ENCODE assay signal across 28 cellular contexts in genomic region chr4:109216085-109216696, GRCh38.
"Had no signal": no experiment of that assay in that cellular context is flagged by ENCODE, and none has a peak within 500 bp of the region (broad histone marks: within the 10 kb centered on the region; RNA-seq: fewer than 3 reads in every experiment).

No MANE protein-coding gene starts in this region.

- H3K27me3 Mint-ChIP-seq: brain had no signal

- ATAC-seq: activated naive CD4-positive, alpha-beta T cell treated with anti-CD3 and anti-CD28 coated beads, Interleukin-2, amount 50 U/mL, for 72 hours; activated T-cell treated with anti-CD3 and anti-CD28 coated beads, Interleukin-2, amount 50 U/mL, for 72 hours; gastroesophageal sphincter had no signal

- H3K4me1 Mint-ChIP-seq: activated CD4-positive, alpha-beta memory T cell treated with anti-CD3 and anti-CD28 coated beads, Interleukin-2, amount 10 ng/mL, durations not matched to agents 7 days and 5 days; activated CD4-positive, alpha-beta T cell treated with anti-CD3 and anti-CD28 coated beads, Interleukin-2, amount 10 ng/mL, durations not matched to agents 7 days and 5 days; activated naive CD4-positive, alpha-beta T cell treated with anti-CD3 and anti-CD28 coated beads, Interleukin-2, amount 10 ng/mL, durations not matched to agents 7 days and 5 days; activated naive CD8-positive, alpha-beta T cell treated with anti-CD3 and anti-CD28 coated beads, Interleukin-2, amount 10 ng/mL, durations not matched to agents 7 days and 5 days had no signal

- DNase-seq: activated CD4-positive, alpha-beta memory T cell treated with anti-CD3 and anti-CD28 coated beads, Interleukin-2, amount 10 ng/mL, durations not matched to agents 7 days and 5 days; activated CD4-positive, alpha-beta T cell treated with anti-CD3 and anti-CD28 coated beads for 1 hour; activated CD4-positive, alpha-beta T cell treated with anti-CD3 and anti-CD28 coated beads for 4 hours; activated CD4-positive, alpha-beta T cell treated with anti-CD3 and anti-CD28 coated beads, Interleukin-2, amount 10 ng/mL, durations not matched to agents 7 days and 5 days; activated CD4-positive, alpha-beta T cell treated with anti-CD3 and anti-CD28 coated beads, Interleukin-2, amount 50 U/mL, for 4 hours; activated CD8-positive, alpha-beta memory T cell treated with anti-CD3 and anti-CD28 coated beads, Interleukin-2, amount 50 U/mL, for 48 hours; activated gamma-delta T cell; activated naive CD4-positive, alpha-beta T cell; activated naive CD4-positive, alpha-beta T cell treated with anti-CD3 and anti-CD28 coated beads, Interleukin-2, amount 10 ng/mL, durations not matched to agents 7 days and 5 days; activated naive CD8-positive, alpha-beta T cell treated with anti-CD3 and anti-CD28 coated beads, Interleukin-2, amount 10 ng/mL, durations not matched to agents 7 days and 5 days; activated T-cell treated with anti-CD3 and anti-CD28 coated beads for 4 hours; activated T-cell treated with anti-CD3 and anti-CD28 coated beads, Interleukin-2, amount 50 U/mL, for 24 hours; activated T-cell treated with anti-CD3 and anti-CD28 coated beads, Interleukin-2, amount 50 U/mL, for 72 hours; central memory CD4-positive, alpha-beta T cell; cerebellar nuclear complex; colonic mucosa; effector CD8-positive, alpha-beta T cell; erythroblast; foreskin melanocyte; T-helper 2 cell had no signal

- H3K4me3 ChIP-seq: ascending aorta, breast epithelium, cardiac muscle cell, colonic mucosa, esophagus muscularis mucosa, gastroesophageal sphincter had no signal

- H3K27ac ChIP-seq: ascending aorta, cardiac muscle cell, colonic mucosa, esophagus muscularis mucosa, gastroesophageal sphincter had no signal

- FAIRE-seq: endometrium had no signal

- H3K27me3 ChIP-seq: ascending aorta, breast epithelium, cardiac muscle cell, colonic mucosa, esophagus muscularis mucosa, gastroesophageal sphincter had no signal

- H3K9me3 ChIP-seq: ascending aorta, breast epithelium, colonic mucosa, esophagus muscularis mucosa, gastroesophageal sphincter had no signal

- H3K36me3 ChIP-seq: ascending aorta, breast epithelium, cardiac muscle cell, colonic mucosa, esophagus muscularis mucosa, gastroesophageal sphincter had no signal

- H3K36me3 Mint-ChIP-seq: activated naive CD4-positive, alpha-beta T cell treated with anti-CD3 and anti-CD28 coated beads, Interleukin-2, amount 10 ng/mL, durations not matched to agents 7 days and 5 days; activated naive CD4-positive, alpha-beta T cell treated with anti-CD3 and anti-CD28 coated beads, Interleukin-2, amount 50 U/mL, for 72 hours; activated naive CD8-positive, alpha-beta T cell treated with anti-CD3 and anti-CD28 coated beads, Interleukin-2, amount 10 ng/mL, durations not matched to agents 7 days and 5 days; brain had no signal

- H3K9me3 Mint-ChIP-seq: activated CD4-positive, alpha-beta memory T cell treated with anti-CD3 and anti-CD28 coated beads, Interleukin-2, amount 10 ng/mL, durations not matched to agents 7 days and 5 days; activated CD4-positive, alpha-beta T cell treated with anti-CD3 and anti-CD28 coated beads, Interleukin-2, amount 10 ng/mL, durations not matched to agents 7 days and 5 days; activated naive CD4-positive, alpha-beta T cell treated with anti-CD3 and anti-CD28 coated beads, Interleukin-2, amount 10 ng/mL, durations not matched to agents 7 days and 5 days; activated naive CD4-positive, alpha-beta T cell treated with anti-CD3 and anti-CD28 coated beads, Interleukin-2, amount 50 U/mL, for 72 hours; activated naive CD8-positive, alpha-beta T cell treated with anti-CD3 and anti-CD28 coated beads, Interleukin-2, amount 10 ng/mL, durations not matched to agents 7 days and 5 days; activated T-cell treated with anti-CD3 and anti-CD28 coated beads, Interleukin-2, amount 50 U/mL, for 24 hours; activated T-cell treated with anti-CD3 and anti-CD28 coated beads, Interleukin-2, amount 50 U/mL, for 72 hours; brain had no signal

- H3K4me3 Mint-ChIP-seq: activated CD4-positive, alpha-beta memory T cell treated with anti-CD3 and anti-CD28 coated beads, Interleukin-2, amount 10 ng/mL, durations not matched to agents 7 days and 5 days; activated CD4-positive, alpha-beta T cell treated with anti-CD3 and anti-CD28 coated beads, Interleukin-2, amount 10 ng/mL, durations not matched to agents 7 days and 5 days; activated naive CD4-positive, alpha-beta T cell treated with anti-CD3 and anti-CD28 coated beads, Interleukin-2, amount 10 ng/mL, durations not matched to agents 7 days and 5 days; activated naive CD8-positive, alpha-beta T cell treated with anti-CD3 and anti-CD28 coated beads, Interleukin-2, amount 10 ng/mL, durations not matched to agents 7 days and 5 days; activated T-cell treated with anti-CD3 and anti-CD28 coated beads, Interleukin-2, amount 50 U/mL, for 24 hours; activated T-cell treated with anti-CD3 and anti-CD28 coated beads, Interleukin-2, amount 50 U/mL, for 72 hours; brain had no signal

- H3K27ac Mint-ChIP-seq: activated CD4-positive, alpha-beta memory T cell treated with anti-CD3 and anti-CD28 coated beads, Interleukin-2, amount 10 ng/mL, durations not matched to agents 7 days and 5 days; activated CD4-positive, alpha-beta T cell treated with anti-CD3 and anti-CD28 coated beads, Interleukin-2, amount 10 ng/mL, durations not matched to agents 7 days and 5 days; activated naive CD4-positive, alpha-beta T cell treated with anti-CD3 and anti-CD28 coated beads, Interleukin-2, amount 10 ng/mL, durations not matched to agents 7 days and 5 days; activated naive CD4-positive, alpha-beta T cell treated with anti-CD3 and anti-CD28 coated beads, Interleukin-2, amount 50 U/mL, for 72 hours; activated naive CD8-positive, alpha-beta T cell treated with anti-CD3 and anti-CD28 coated beads, Interleukin-2, amount 10 ng/mL, durations not matched to agents 7 days and 5 days; activated T-cell treated with anti-CD3 and anti-CD28 coated beads, Interleukin-2, amount 50 U/mL, for 24 hours; activated T-cell treated with anti-CD3 and anti-CD28 coated beads, Interleukin-2, amount 50 U/mL, for 72 hours had no signal

- H3K4me1 ChIP-seq: breast epithelium, colonic mucosa had no signal
